Comparison of ENCODE assay signal across 1 cellular context in genomic region chr3:129271674-129272073, GRCh38.
TF ChIP-seq lines count a peak whose summit lies in the region.

No MANE protein-coding gene starts in this region.

TF ChIP-seq in K562, 482 proteins besides CTCF, POLR2A, EP300 and RAD21:
- TF ChIP-seq RBFOX2 (IDR thresholded peaks at IDR 0.05; ENCODE audit: low read depth, low read length) = peak; percentile 25; the same call in 1 of the 2 replicates
- peak; percentile 55 for TF ChIP-seq POLR2G (IDR thresholded peaks at IDR 0.05; ENCODE audit: low read depth, low read length)
- no peak for TF ChIP-seq NFE2L1 (tag; IDR thresholded peaks at IDR 0.05; ENCODE audit: borderline replicate concordance, low read depth)
- no peak for TF ChIP-seq HIVEP1 (CRISPR knock-in tag; IDR thresholded peaks at IDR 0.05)
- TF ChIP-seq CGGBP1 (CRISPR knock-in tag; IDR thresholded peaks at IDR 0.05) = no peak
